5 cellular contexts compared by ENCODE assay signal in the genomic region with DNA sequence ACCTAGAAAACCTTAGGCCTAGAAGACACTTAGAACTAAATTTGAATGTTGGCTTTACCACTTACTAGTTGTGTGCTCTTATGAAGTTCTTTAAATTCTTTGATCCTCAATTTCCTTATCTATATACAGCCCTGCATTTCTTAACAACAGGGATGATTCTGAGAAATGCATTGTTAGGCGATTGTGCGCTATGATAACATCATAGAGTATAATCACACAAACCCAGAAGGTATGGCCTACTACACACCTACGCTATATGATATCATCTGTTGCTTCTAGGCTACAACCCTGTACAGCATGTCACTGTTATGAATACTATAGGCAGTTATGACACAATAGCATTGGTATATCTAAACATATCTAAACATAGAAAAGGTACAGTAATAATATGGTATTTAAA.
"Had no signal": no experiment of that assay in that cellular context is flagged by ENCODE, and none has a peak within 500 bp of the region (broad histone marks: within the 10 kb centered on the region; RNA-seq: fewer than 3 reads in every experiment).

No MANE protein-coding gene starts in this region.

- H3K4me3 Mint-ChIP-seq: GM23338, H9 had no signal

- H3K4me2 ChIP-seq: GM23338 had no signal

- ATAC-seq: GM23338 had no signal

- H3K4me3 ChIP-seq: GM23338 had no signal

- H3K27ac Mint-ChIP-seq: GM23338, H9 had no signal

- H2AFZ ChIP-seq: GM23338 had no signal

- DNase-seq: H9, HCEC 1CT, IMR-90, KBM-7 had no signal
